29 cellular contexts compared by ENCODE assay signal in the genomic region with DNA sequence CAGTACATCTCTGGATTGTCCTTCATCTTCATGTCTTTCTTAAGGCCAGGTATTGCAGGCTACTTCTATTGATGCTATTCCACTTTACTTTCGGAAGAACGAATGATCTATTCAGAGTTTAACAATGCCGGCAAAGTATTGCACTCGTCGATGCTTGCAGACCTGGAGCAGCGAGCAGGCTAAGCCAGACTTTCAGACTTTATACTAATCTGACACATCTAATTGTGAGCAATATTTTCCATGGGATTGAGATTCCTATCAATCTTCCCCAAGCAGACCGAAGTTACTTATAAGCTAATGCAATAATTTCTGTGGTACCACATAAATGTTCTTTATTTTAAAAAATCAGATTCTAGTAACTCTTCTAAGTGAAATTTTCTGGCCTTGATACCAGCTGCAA. TPM values are rescaled to one million over a fixed set of nuclear protein-coding genes. Genes with fewer than 3 reads are reported as not detected.
A peak's percentile ranks its signal among the peaks of the same experiment; 100 is the strongest.
DNase-seq lines count a peak whose midpoint lies in the region; ATAC-seq and TF ChIP-seq lines count a peak whose summit lies in the region.
"Had no signal": no experiment of that assay in that cellular context is flagged by ENCODE, and none has a peak within 500 bp of the region (broad histone marks: within the 10 kb centered on the region; RNA-seq: fewer than 3 reads in every experiment).

No MANE protein-coding gene starts in this region.

- H3K4me2 ChIP-seq in neuronal stem cell (ENCODE audit: insufficient read depth, low read length, poor library complexity, severe bottlenecking), result no peak overlapping the region
- H3K4me2 ChIP-seq: PC-9 had no signal

- H3K36me3 Mint-ChIP-seq in chondrocyte (ENCODE audit: low read depth), result no peaks in the 10 kb centered on the region
- H3K36me3 Mint-ChIP-seq: activated CD4-positive, alpha-beta memory T cell treated with anti-CD3 and anti-CD28 coated beads for 36 hours; brain; CD8-positive, alpha-beta memory T cell; stimulated activated memory B cell treated with anti-CD40 and anti-IgM and Interleukin-4, amounts not matched to agents 10 μg/mL and 1 μg/mL and 100 μg/mL, for 72 hours had no signal

- intact Hi-C loops in Right ventricle myocardium inferior (cut with DNase I) (loop anchor here (5.0 kb wide), 2 partner anchors 94 to 221 kb away; no protein-coding TSS in a partner anchor), esophagus squamous epithelium (cut with DNase I) (no loop called here), psoas muscle (cut with DNase I) (loop anchor here in 1 of 2 donors (5.0 to 10.0 kb wide), 2 partner anchors 76 to 219 kb away; no protein-coding TSS in a partner anchor), vagina (cut with DNase I) (no loop called here)

- H3K23ac ChIP-seq in neuronal stem cell (ENCODE audit: low read depth, low read length, poor library complexity), result no peak overlapping the region

- H2AFZ ChIP-seq in neuronal stem cell (ENCODE audit: low read length), result no peak overlapping the region
- H2AFZ ChIP-seq: PC-9 had no signal

- H4K8ac ChIP-seq in neuronal stem cell (ENCODE audit: low read depth, low read length), result no peak overlapping the region

- H3K27me3 ChIP-seq in right atrium auricular region, result no peaks in the 10 kb centered on the region
- H3K27me3 ChIP-seq in esophagus squamous epithelium, result no peaks in the 10 kb centered on the region
- no peaks in the 10 kb centered on the region for H3K27me3 ChIP-seq in psoas muscle (ENCODE audit: insufficient read depth in 3 of 3, low read length in 2 of 3)
- no peaks in the 10 kb centered on the region for H3K27me3 ChIP-seq in vagina
- H3K27me3 ChIP-seq in neuronal stem cell (ENCODE audit: control insufficient read depth in 3 of 3, insufficient read depth in 3 of 3, low read depth in 1 of 3, low read length in 3 of 3), result no peaks in the 10 kb centered on the region
- H3K27me3 ChIP-seq: BE2C, testis had no signal

- no peak overlapping the region for H3K14ac ChIP-seq in neuronal stem cell (ENCODE audit: low read length)

- H3K9ac ChIP-seq in neuronal stem cell (ENCODE audit: low read depth, low read length, poor library complexity), result no peak overlapping the region

- WGBS in esophagus squamous epithelium, 2 donors, result 46 to 80% methylated on average over 7 of the region's 7 CpGs
- WGBS in psoas muscle, 3 donors, result 59 to 71% (median 69%) methylated on average over 7 of the region's 7 CpGs
- no CpG with 5 or more reads among the region's 7 CpGs for WGBS in neuronal stem cell (ENCODE audit: extremely low coverage in 2 of 2, insufficient read length in 2 of 2, insufficient replicate concordance in 1 of 2), 2 donors

- peak overlapping the region; percentile 33 to 35 for H3K4me3 ChIP-seq in right atrium auricular region
- H3K4me3 ChIP-seq in esophagus squamous epithelium, result peak overlapping the region in 3 of 4 donors; percentile 15 to 52 (median 27)
- H3K4me3 ChIP-seq in psoas muscle, result peak overlapping the region; percentile 61
- peak overlapping the region in 1 of 2 donors; percentile 29 for H3K4me3 ChIP-seq in vagina
- no peak overlapping the region for H3K4me3 ChIP-seq in neuronal stem cell (ENCODE audit: low read length in 2 of 2)
- H3K4me3 ChIP-seq: PC-9, testis had no signal

- no peaks in the 10 kb centered on the region for H3K27me3 Mint-ChIP-seq in chondrocyte (ENCODE audit: low read depth)
- H3K27me3 Mint-ChIP-seq: brain had no signal

- peaks cover 0 to 8% of the 10 kb centered on the region in 2 donors for H3K4me1 ChIP-seq in right atrium auricular region
- H3K4me1 ChIP-seq in esophagus squamous epithelium, result peaks cover 0 to under 1% (median 0%) of the 10 kb centered on the region in 3 donors
- H3K4me1 ChIP-seq in psoas muscle, result no peaks in the 10 kb centered on the region
- H3K4me1 ChIP-seq in vagina, result peaks cover 5% of the 10 kb centered on the region
- peaks cover 4 to 5% of the 10 kb centered on the region in 2 donors for H3K4me1 ChIP-seq in neuronal stem cell (ENCODE audit: control insufficient read depth in 2 of 2, insufficient read depth in 1 of 2, low read depth in 1 of 2, low read length in 2 of 2)
- H3K4me1 ChIP-seq: BE2C, testis had no signal

- H4K91ac ChIP-seq in neuronal stem cell (ENCODE audit: low read depth, low read length, poor library complexity), result no peak overlapping the region

- H3K4ac ChIP-seq in neuronal stem cell (ENCODE audit: low read length), result no peak overlapping the region

- peak overlapping the region; percentile 53 to 57 for H3K27ac ChIP-seq in right atrium auricular region
- peak overlapping the region in 3 of 4 donors; percentile 36 to 60 (median 49) for H3K27ac ChIP-seq in esophagus squamous epithelium
- peak overlapping the region; percentile 37 for H3K27ac ChIP-seq in psoas muscle
- peak overlapping the region; percentile 31 for H3K27ac ChIP-seq in vagina
- H3K27ac ChIP-seq in neuronal stem cell (replicated peaks; ENCODE audit: low read length), result no peak overlapping the region
- H3K27ac ChIP-seq: PC-9, testis had no signal

- no peak for DNase-seq in right atrium auricular region (ENCODE audit: low spot score)
- DNase-seq in Right ventricle myocardium inferior (ENCODE audit: missing footprints), result no peak
- DNase-seq in esophagus squamous epithelium (lab: John Stamatoyannopoulos, UW), result no peak
- no peak for DNase-seq in psoas muscle
- no peak for DNase-seq in vagina (ENCODE audit: extremely low spot score in 2 of 2)
- DNase-seq in neuronal stem cell (ENCODE audit: low spot score), result no peak
- DNase-seq in chondrocyte (ENCODE audit: low spot score), result no peak
- no peak for DNase-seq in NCI-H1694 (lab: John Stamatoyannopoulos, UW)
- DNase-seq: activated CD4-positive, alpha-beta memory T cell treated with anti-CD3 and anti-CD28 coated beads for 36 hours; activated CD4-positive, alpha-beta T cell treated with anti-CD3 and anti-CD28 coated beads for 1 hour; activated CD8-positive, alpha-beta memory T cell treated with anti-CD3 and anti-CD28 coated beads, Interleukin-2, amount 50 U/mL, for 4 hours; activated naive CD4-positive, alpha-beta T cell treated with anti-CD3 and anti-CD28 coated beads for 36 hours; BE2C; CD8-positive, alpha-beta memory T cell; effector memory CD4-positive, alpha-beta T cell; erythroblast; Kasumi-1; NCI-H1417 treated with DMSO at 0.1 percent for 48 hours; NCI-H2107; NCI-H345; NCI-H69; PC-9; testis had no signal

- H3K9me3 ChIP-seq in right atrium auricular region (no peaks in the 10 kb centered on the region), esophagus squamous epithelium (no peaks in the 10 kb centered on the region), psoas muscle (no peaks in the 10 kb centered on the region), vagina (no peaks in the 10 kb centered on the region), neuronal stem cell (replicated peaks in 1 of 2; ENCODE audit: control insufficient read depth in 2 of 2, insufficient read depth in 1 of 2, low read depth in 1 of 2, low read length in 2 of 2) (no peaks in the 10 kb centered on the region)
- H3K9me3 ChIP-seq: BE2C, testis had no signal

- no peaks in the 10 kb centered on the region for H3K9me3 Mint-ChIP-seq in chondrocyte (ENCODE audit: low read depth)
- H3K9me3 Mint-ChIP-seq: activated CD4-positive, alpha-beta memory T cell treated with anti-CD3 and anti-CD28 coated beads for 36 hours; activated naive CD4-positive, alpha-beta T cell treated with anti-CD3 and anti-CD28 coated beads for 36 hours; activated T-helper 1 cell treated with anti-CD3 and anti-CD28 coated beads, Interleukin-12 subunit alpha, Interleukin-12 subunit beta, Interleukin-2, Interleukin-4 antibody, amounts not matched to agents 30 ng/mL and 10 ng/mL and 1 ng/mL, durations not matched to agents 14 hours and 24 hours and 36 hours; brain; stimulated activated memory B cell treated with anti-CD40 and anti-IgM and Interleukin-4, amounts not matched to agents 10 μg/mL and 1 μg/mL and 100 μg/mL, for 72 hours; T-helper 2 cell treated with Interferon-gamma antibody and Interleukin-4, amounts not matched to agents 5 μg/mL and 100 μg/mL, for 36 hours had no signal

- H2BK120ac ChIP-seq in neuronal stem cell (ENCODE audit: low read depth, low read length), result no peak overlapping the region

- H3K36me3 ChIP-seq in right atrium auricular region, result no peaks in the 10 kb centered on the region
- H3K36me3 ChIP-seq in esophagus squamous epithelium, result no peaks in the 10 kb centered on the region
- no peaks in the 10 kb centered on the region for H3K36me3 ChIP-seq in psoas muscle (ENCODE audit: insufficient read depth in 1 of 2, low read depth in 1 of 2)
- H3K36me3 ChIP-seq in vagina, result no peaks in the 10 kb centered on the region
- no peaks in the 10 kb centered on the region for H3K36me3 ChIP-seq in neuronal stem cell (replicated peaks in 1 of 2; ENCODE audit: control insufficient read depth in 2 of 2, insufficient read depth in 2 of 2, low read length in 2 of 2)
- H3K36me3 ChIP-seq: BE2C had no signal

- TF ChIP-seq POLR2A in esophagus squamous epithelium (IDR thresholded peaks at IDR 0.05) (no peak), vagina (IDR thresholded peaks at IDR 0.05) (no peak)

- H2BK5ac ChIP-seq in neuronal stem cell (ENCODE audit: low read length), result no peak overlapping the region

- no peak overlapping the region for H2BK12ac ChIP-seq in neuronal stem cell (ENCODE audit: low read length)

- no peak overlapping the region for H3K18ac ChIP-seq in neuronal stem cell (ENCODE audit: low read length)

- no peak overlapping the region for H3K4me3 Mint-ChIP-seq in chondrocyte (ENCODE audit: unreplicated experiment)
- H3K4me3 Mint-ChIP-seq: activated CD4-positive, alpha-beta memory T cell treated with anti-CD3 and anti-CD28 coated beads for 36 hours; activated naive CD4-positive, alpha-beta T cell treated with anti-CD3 and anti-CD28 coated beads for 36 hours; activated T-helper 1 cell treated with anti-CD3 and anti-CD28 coated beads, Interleukin-12 subunit alpha, Interleukin-12 subunit beta, Interleukin-2, Interleukin-4 antibody, amounts not matched to agents 30 ng/mL and 10 ng/mL and 1 ng/mL, durations not matched to agents 14 hours and 24 hours and 36 hours; brain; CD8-positive, alpha-beta memory T cell; stimulated activated memory B cell treated with anti-CD40 and anti-IgM and Interleukin-4, amounts not matched to agents 10 μg/mL and 1 μg/mL and 100 μg/mL, for 72 hours; T-helper 2 cell treated with Interferon-gamma antibody and Interleukin-4, amounts not matched to agents 5 μg/mL and 100 μg/mL, for 36 hours had no signal

- no peak overlapping the region for H2AK5ac ChIP-seq in neuronal stem cell (ENCODE audit: low read depth, low read length)

- H3K27ac Mint-ChIP-seq in chondrocyte (ENCODE audit: unreplicated experiment), result no peak overlapping the region
- H3K27ac Mint-ChIP-seq: activated CD4-positive, alpha-beta memory T cell treated with anti-CD3 and anti-CD28 coated beads for 36 hours; activated naive CD4-positive, alpha-beta T cell treated with anti-CD3 and anti-CD28 coated beads for 36 hours; activated T-helper 1 cell treated with anti-CD3 and anti-CD28 coated beads, Interleukin-12 subunit alpha, Interleukin-12 subunit beta, Interleukin-2, Interleukin-4 antibody, amounts not matched to agents 30 ng/mL and 10 ng/mL and 1 ng/mL, durations not matched to agents 14 hours and 24 hours and 36 hours; brain; CD8-positive, alpha-beta memory T cell; stimulated activated memory B cell treated with anti-CD40 and anti-IgM and Interleukin-4, amounts not matched to agents 10 μg/mL and 1 μg/mL and 100 μg/mL, for 72 hours; T-helper 2 cell treated with Interferon-gamma antibody and Interleukin-4, amounts not matched to agents 5 μg/mL and 100 μg/mL, for 36 hours had no signal

- H2BK15ac ChIP-seq in neuronal stem cell (ENCODE audit: low read length), result no peak overlapping the region

- peaks cover 42% of the 10 kb centered on the region for H3K4me1 Mint-ChIP-seq in chondrocyte (ENCODE audit: low read depth)
- H3K4me1 Mint-ChIP-seq: CD8-positive, alpha-beta memory T cell had no signal

- ATAC-seq in Right ventricle myocardium inferior (no peak), psoas muscle (no peak)
- ATAC-seq: stimulated activated memory B cell treated with anti-CD40 and anti-IgM and Interleukin-4, amounts not matched to agents 10 μg/mL and 1 μg/mL and 100 μg/mL, for 72 hours had no signal

- no peak for TF ChIP-seq CTCF in right atrium auricular region (IDR thresholded peaks at IDR 0.05)
- TF ChIP-seq CTCF in esophagus squamous epithelium (IDR thresholded peaks at IDR 0.05), result no peak
- no peak for TF ChIP-seq CTCF in psoas muscle (IDR thresholded peaks at IDR 0.05)
- no peak for TF ChIP-seq CTCF in vagina (IDR thresholded peaks at IDR 0.05)
- no peak for TF ChIP-seq CTCF in chondrocyte (IDR thresholded peaks at IDR 0.05)

- no peaks in the 10 kb centered on the region for H3K79me1 ChIP-seq in neuronal stem cell (ENCODE audit: low read depth, low read length)

RNA-seq across cellular contexts. Expression of gene EMCN, which starts 1.6 kb away (rescaled TPM):
- total RNA-seq in right atrium auricular region, result 10 to 100 TPM; 41.2 to 66.4 TPM
- total RNA-seq in Right ventricle myocardium inferior, result 46.4 TPM
- 10 to 100 TPM in 1 of 4 donors, 1 to 10 TPM in 2, under 1 TPM in 1; 0.64 to 13.7 (median 7.8) TPM for total RNA-seq in esophagus squamous epithelium
- 10 to 100 TPM in 2 of 4 donors, 1 to 10 TPM in 2; 7.8 to 25.0 (median 13.2) TPM for total RNA-seq in psoas muscle
- polyA plus RNA-seq in psoas muscle, result 10 to 100 TPM in 2 of 3 donors, 1 to 10 TPM in 1; 7.9 to 11.1 (median 10.8) TPM
- 20.1 TPM for total RNA-seq in vagina
- polyA plus RNA-seq in neuronal stem cell (2013, experiment 1 of 2), result 0.07 TPM
- polyA plus RNA-seq in neuronal stem cell (2013, experiment 2 of 2), result 0.03 TPM
- 0.19 TPM in 1 of 3 replicates, not detected in the others for total RNA-seq in chondrocyte
- total RNA-seq: activated CD4-positive, alpha-beta memory T cell treated with anti-CD3 and anti-CD28 coated beads for 36 hours; activated naive CD4-positive, alpha-beta T cell treated with anti-CD3 and anti-CD28 coated beads for 36 hours; activated T-helper 1 cell treated with anti-CD3 and anti-CD28 coated beads, Interleukin-12 subunit alpha, Interleukin-12 subunit beta, Interleukin-2, Interleukin-4 antibody, amounts not matched to agents 30 ng/mL and 10 ng/mL and 1 ng/mL, durations not matched to agents 14 hours and 24 hours and 36 hours; CD8-positive, alpha-beta memory T cell; Daoy; fibroblast of villous mesenchyme; PC-9 had no signal
- polyA plus RNA-seq: CD8-positive, alpha-beta memory T cell had no signal

Comparison
In these comparisons a context has a peak if more than half of its experiments do, and no peak if none do; other contexts are left out.
1. H3K4me3 ChIP-seq: peak in right atrium auricular region (2 of 2), esophagus squamous epithelium (3 of 4) and psoas muscle (single experiment); none in neuronal stem cell (0 of 2).